Comparison of ENCODE assay signal across 15 cellular contexts in the genomic region with DNA sequence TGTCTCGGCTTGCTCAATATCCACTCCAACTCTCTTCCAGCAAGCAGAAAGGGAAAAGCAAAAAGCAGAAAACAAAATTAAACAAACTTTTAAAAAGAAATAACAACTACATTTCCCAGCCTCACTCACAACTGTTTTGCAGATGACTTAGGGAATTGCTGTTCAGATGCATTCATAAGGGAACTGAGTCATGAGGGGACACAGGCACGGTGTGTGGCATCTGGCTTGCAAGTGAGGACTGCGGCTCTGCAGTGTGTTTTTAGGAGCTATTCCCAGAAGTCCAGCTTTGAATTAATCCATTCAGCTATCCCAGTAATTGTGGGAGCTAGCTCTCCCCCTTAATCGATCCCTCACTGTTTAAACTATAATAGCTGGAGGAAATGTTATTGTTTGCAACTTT. TPM values are rescaled to one million over a fixed set of nuclear protein-coding genes. Genes with fewer than 3 reads are reported as not detected.
"Had no signal": no experiment of that assay in that cellular context is flagged by ENCODE, and none has a peak within 500 bp of the region (broad histone marks: within the 10 kb centered on the region; RNA-seq: fewer than 3 reads in every experiment).

No MANE protein-coding gene starts in this region.

- ATAC-seq: activated T-helper 17 cell treated with anti-CD3 and anti-CD28 coated beads, Interleukin-2, amount 50 U/mL, for 72 hours; naive thymus-derived CD8-positive, alpha-beta T cell had no signal

- H3K4me3 ChIP-seq: ascending aorta, esophagus muscularis mucosa, tibial nerve, uterus had no signal

- DNase-seq: activated CD4-positive, CD25-positive, alpha-beta regulatory T cell treated with anti-CD3 and anti-CD28 coated beads, Interleukin-2, amount 50 U/mL, for 72 hours; activated naive CD4-positive, alpha-beta T cell treated with anti-CD3 and anti-CD28 coated beads for 36 hours; foreskin melanocyte; immature natural killer cell; naive thymus-derived CD8-positive, alpha-beta T cell; small intestine; stimulated activated CD4-positive, alpha-beta T cell treated with anti-CD3 and anti-CD28 coated beads, Interleukin-4, amount 100 ng/mL, for 24 hours; stimulated activated naive CD4-positive, alpha-beta T cell; T-helper 1 cell; T1000; uterus had no signal

- H3K9me3 ChIP-seq: ascending aorta, esophagus muscularis mucosa, tibial nerve, uterus had no signal

- H3K4me1 ChIP-seq: ascending aorta, esophagus muscularis mucosa, uterus had no signal

- H3K36me3 ChIP-seq: ascending aorta, esophagus muscularis mucosa, tibial nerve, uterus had no signal

- H3K27me3 ChIP-seq: ascending aorta, esophagus muscularis mucosa, tibial nerve, uterus had no signal

RNA-seq across cellular contexts. Expression of a gene that starts 30.3 kb away (rescaled TPM):
- polyA plus RNA-seq: immature natural killer cell; naive thymus-derived CD8-positive, alpha-beta T cell had no signal
